8 cellular contexts compared by ENCODE assay signal in genomic region chr13:107650081-107650701, GRCh38.
DNase-seq lines count a peak whose midpoint lies in the region; ATAC-seq and TF ChIP-seq lines count a peak whose summit lies in the region.

No MANE protein-coding gene starts in this region.

- H3K9me3 ChIP-seq in BE2C (no peaks in the 10 kb centered on the region), RWPE2 (ENCODE audit: severe bottlenecking) (no peaks in the 10 kb centered on the region)

- no peak overlapping the region for H3K27ac ChIP-seq in RWPE2 (ENCODE audit: poor library complexity, severe bottlenecking)

- TF ChIP-seq CTCF in BE2C (IDR thresholded peaks at IDR 0.05; ENCODE audit: low read depth, low read length) (peak; percentile 99), RWPE2 (IDR thresholded peaks at IDR 0.05; ENCODE audit: poor library complexity, severe bottlenecking) (peak; percentile 88)

- DNase-seq in BE2C (peak; percentile 79), RWPE2 (ENCODE audit: low spot score) (no peak), cerebellar cortex (ENCODE audit: low spot score) (peak; percentile 54), left lobe of liver (ENCODE audit: low spot score) (peak; percentile 47), stromal cell of bone marrow (ENCODE audit: low read depth) (peak; percentile 28), HuH-7.5 (ENCODE audit: low spot score) (no peak)

- H3K4me3 ChIP-seq in BE2C (ENCODE audit: low read depth, low read length) (peak overlapping the region; percentile 36), RWPE2 (ENCODE audit: severe bottlenecking) (no peak overlapping the region)

- no peaks in the 10 kb centered on the region for H3K27me3 ChIP-seq in BE2C
- peaks cover 3% of the 10 kb centered on the region for H3K27me3 ChIP-seq in RWPE2 (ENCODE audit: insufficient read depth, poor library complexity, severe bottlenecking)

- ATAC-seq in GM18907 (IDR thresholded peaks at IDR 0.05; ENCODE audit: unreplicated experiment) (peak; percentile 90), HG03159 (IDR thresholded peaks at IDR 0.05; ENCODE audit: unreplicated experiment) (peak; percentile 98), RWPE2 (ENCODE audit: low read depth) (peak; percentile 78), left lobe of liver (peak; percentile 82)

- H3K4me1 ChIP-seq in BE2C (peaks cover 26% of the 10 kb centered on the region), RWPE2 (ENCODE audit: insufficient read depth, poor library complexity, severe bottlenecking) (no peaks in the 10 kb centered on the region)

- no peaks in the 10 kb centered on the region for H3K36me3 ChIP-seq in BE2C
- no peaks in the 10 kb centered on the region for H3K36me3 ChIP-seq in RWPE2 (ENCODE audit: low read depth)

Comparison
In these comparisons a context has a peak if more than half of its experiments do, and no peak if none do; other contexts are left out.
1. DNase-seq: peak in BE2C (single experiment), cerebellar cortex (single experiment), left lobe of liver (single experiment) and stromal cell of bone marrow (single experiment); none in RWPE2 (single experiment) and HuH-7.5 (single experiment).
2. Peak in every context shown above with its lines, with median percentiles within 50 percentile points of each other: ATAC-seq.